11 cellular contexts compared by ENCODE assay signal in genomic region chr11:59349657-59350056, GRCh38. TPM values are rescaled to one million over a fixed set of nuclear protein-coding genes. Genes with fewer than 3 reads are reported as not detected.
DNase-seq lines count a peak whose midpoint lies in the region; ATAC-seq, FAIRE-seq and TF ChIP-seq lines count a peak whose summit lies in the region.
"Not testable (repeated sequence)": the region's sequence is repeated elsewhere in the genome, so short reads cannot be mapped to it uniquely, and the experiment has no call there.
"Had no signal": no experiment of that assay in that cellular context is flagged by ENCODE, and none has a peak within 500 bp of the region (broad histone marks: within the 10 kb centered on the region; RNA-seq: fewer than 3 reads in every experiment).

No MANE protein-coding gene starts in this region.

- TF ChIP-seq EP300 in HepG2 (IDR thresholded peaks at IDR 0.05; ENCODE audit: low read depth in 2 of 2, low read length in 2 of 2); HepG2 (CRISPR knock-in tag; IDR thresholded peaks at IDR 0.05; ENCODE audit: borderline replicate concordance): not testable (repeated sequence)

- WGBS in HepG2 (ENCODE audit: low lambda C conversion rate) = 0% methylated on average over 1 of the region's 5 CpGs

- not testable (repeated sequence) for H3K9me2 ChIP-seq in PC-9 (ENCODE audit: insufficient read depth)

- H3K36me3 ChIP-seq in PC-9 (ENCODE audit: low read depth); HepG2 (replicated peaks in 1 of 2; ENCODE audit: control insufficient read depth in 1 of 2, insufficient read depth in 2 of 2, low read length in 2 of 2): not testable (repeated sequence)

- H2AFZ ChIP-seq in PC-9; HepG2 (ENCODE audit: low read length): not testable (repeated sequence)

- not testable (repeated sequence) for H3K27ac Mint-ChIP-seq in chondrocyte (ENCODE audit: unreplicated experiment)

- H3K79me2 ChIP-seq in PC-9 (ENCODE audit: low read depth); HepG2 (ENCODE audit: insufficient read depth, low read length): not testable (repeated sequence)

- not testable (repeated sequence) for H3K4me3 ChIP-seq in Jurkat, Clone E6-1 (ENCODE audit: low read length); PC-9; HepG2 (replicated peaks in 1 of 3; ENCODE audit: insufficient read depth in 1 of 3, low read depth in 2 of 3, low read length in 3 of 3)

- peak overlapping the region; percentile 10; the same call in 1 of the 2 replicates for H3K4me2 ChIP-seq in PC-9
- peak overlapping the region; percentile 52 for H3K4me2 ChIP-seq in HepG2 (ENCODE audit: low read depth, low read length)

- not testable (repeated sequence) for H3K9me3 ChIP-seq in PC-9 (ENCODE audit: insufficient read depth, low read depth); HepG2 (ENCODE audit: low read length)

- not testable (repeated sequence) for TF ChIP-seq POLR2A in HepG2 (IDR thresholded peaks at IDR 0.05; ENCODE audit: insufficient read depth in 1 of 2, low read depth in 2 of 2, low read length in 2 of 2)

- not testable (repeated sequence) for TF ChIP-seq CTCF in PC-9 (conservative IDR thresholded peaks at IDR 0.05); chondrocyte (IDR thresholded peaks at IDR 0.05); HepG2 (CRISPR knock-in tag; IDR thresholded peaks at IDR 0.05)

- not testable (repeated sequence) for H3K9ac ChIP-seq in HepG2 (ENCODE audit: insufficient read depth, low read depth, low read length)

- TF ChIP-seq RAD21 in HepG2 (CRISPR knock-in tag; IDR thresholded peaks at IDR 0.05) = not testable (repeated sequence)

- H3K36me3 Mint-ChIP-seq in chondrocyte (ENCODE audit: low read depth) = not testable (repeated sequence)

- BruUV-seq in PC-9 (replicated peaks; lab: Mats Ljungman, UMichigan); HepG2 (replicated peaks; lab: Mats Ljungman, UMichigan): not testable (repeated sequence)

- POLR2A ChIA-PET in PC-9 (lab: Charles Lee; ENCODE audit: unreplicated experiment); HepG2 (lab: Yijun Ruan, JAX): not testable (repeated sequence)

- peak; percentile 8 for DNase-seq in Jurkat, Clone E6-1 (ENCODE audit: low read depth, low spot score)
- peak; percentile 23 for DNase-seq in NCI-H526 treated with DMSO at 0.1 percent for 48 hours (lab: John Stamatoyannopoulos, UW)
- DNase-seq in PC-9 = not testable (repeated sequence)
- DNase-seq in chondrocyte (ENCODE audit: low spot score) = peak; percentile 28
- DNase-seq in HepG2 (ENCODE audit: low spot score) = peak; percentile 62

- FAIRE-seq in HepG2 (lab: Jason Lieb, UNC) = not testable (repeated sequence)

- ATAC-seq in HepG2 = peak; percentile 53; the same call in 2 of the 3 replicates

- intact Hi-C loops in PC-9 (cut with micrococcal nuclease; ENCODE audit: unreplicated experiment); HepG2 (cut with micrococcal nuclease; ENCODE audit: unreplicated experiment): not testable (repeated sequence)

- in situ Hi-C loops in HepG2 (cut with HindIII; ENCODE audit: extremely low pct_ligation_motif_present, low pct_unique_long_range_greater_than_20kb) = not testable (repeated sequence)

- not testable (repeated sequence) for H3K4me3 Mint-ChIP-seq in chondrocyte (ENCODE audit: unreplicated experiment)

- not testable (repeated sequence) for H3K27me3 Mint-ChIP-seq in chondrocyte (ENCODE audit: low read depth)

- H3K4me1 Mint-ChIP-seq in chondrocyte (ENCODE audit: low read depth) = not testable (repeated sequence)

- H3F3A ChIP-seq in PC-9 (ENCODE audit: insufficient read depth, low read depth) = not testable (repeated sequence)

- H3K4me1 ChIP-seq in PC-9 (replicated peaks; ENCODE audit: insufficient read depth); HepG2 (ENCODE audit: insufficient read depth, low read length): not testable (repeated sequence)

- H3K9me3 Mint-ChIP-seq in chondrocyte (ENCODE audit: low read depth) = peaks cover 31% of the 10 kb centered on the region

- CTCF ChIA-PET in PC-9 (lab: Charles Lee); HepG2 (lab: Yijun Ruan, JAX; ENCODE audit: low intra/inter-chr PET ratio, low total read pairs): not testable (repeated sequence)

- H3K27ac ChIP-seq in PC-9; HepG2 (ENCODE audit: extremely low read length, insufficient read depth, low read length): not testable (repeated sequence)

- H3K27me3 ChIP-seq in PC-9 (ENCODE audit: insufficient read depth, low read depth); HepG2 (ENCODE audit: control insufficient read depth in 1 of 2, insufficient read depth in 2 of 2, low read length in 2 of 2): not testable (repeated sequence)

- H4K20me1 ChIP-seq in PC-9 (ENCODE audit: insufficient read depth); HepG2 (ENCODE audit: insufficient read depth, low read length): not testable (repeated sequence)

TF ChIP-seq in HepG2, 621 proteins besides CTCF, POLR2A, EP300 and RAD21 (continues in another document):
- TF ChIP-seq ARID5B (CRISPR knock-in tag; IDR thresholded peaks at IDR 0.05) (peak; percentile 68; the same call in 1 of the 2 replicates), FOXK1 (CRISPR knock-in tag; IDR thresholded peaks at IDR 0.05; ENCODE audit: borderline replicate concordance, low read depth) (peak; percentile 28; the same call in 1 of the 2 replicates), FOXA1 (IDR thresholded peaks at IDR 0.05) (0 out of 2 replicates have a peak, but pooled peaks have one; percentile 12), FOXA1 (CRISPR knock-in tag; IDR thresholded peaks at IDR 0.05) (peak; percentile 77)

RNA-seq across cellular contexts. Expression of gene OR5AN1, which starts 9.0 kb away (rescaled TPM):
- not detected for polyA plus RNA-seq in Jurkat, Clone E6-1 (2012; ENCODE audit: insufficient read depth, insufficient read length)
- total RNA-seq in PC-9 (2021) (not detected in 2 replicates), chondrocyte (not detected in 3 replicates), HepG2 (2016; rRNA removed; fragmentation: Illumina TruSeq; extraction: Trizol) (not detected in 2 replicates)
- not detected in 2 replicates for total RNA-seq in HepG2 (2016; cell fraction: cytosol; rRNA removed; fragmentation: Illumina TruSeq; extraction: Trizol; ENCODE audit: low read depth)
- not detected in 2 replicates for total RNA-seq in HepG2 (2016; cell fraction: insoluble cytoplasmic fraction; rRNA removed; fragmentation: Illumina TruSeq; extraction: Trizol)
- not detected in 2 replicates for total RNA-seq in HepG2 (2016; cell fraction: membrane; rRNA removed; fragmentation: Illumina TruSeq; extraction: Trizol)
- total RNA-seq in HepG2 (2016; cell fraction: nucleus; rRNA removed; fragmentation: Illumina TruSeq; extraction: Trizol) = not detected in 2 replicates
- not detected in 2 replicates for polyA plus RNA-seq in HepG2 (2011; rRNA removed)
- not detected in 2 replicates for polyA plus RNA-seq in HepG2 (2011; cell fraction: cytosol; rRNA removed)
- polyA plus RNA-seq in HepG2 (2011; cell fraction: nucleus; rRNA removed) = not detected in 2 replicates
- not detected in 2 replicates for polyA plus RNA-seq in HepG2 (2012)
- polyA plus RNA-seq in HepG2 (2016; cell fraction: cytosol; fragmentation: Illumina TruSeq; extraction: Trizol; ENCODE audit: low read depth) = not detected in 2 replicates
- not detected in 2 replicates for polyA plus RNA-seq in HepG2 (2016; cell fraction: insoluble cytoplasmic fraction; fragmentation: Illumina TruSeq; extraction: Trizol; ENCODE audit: low read depth)
- polyA plus RNA-seq in HepG2 (2016; cell fraction: membrane; fragmentation: Illumina TruSeq; extraction: Trizol; ENCODE audit: low read depth) = not detected in 2 replicates
- polyA plus RNA-seq in HepG2 (2016; cell fraction: nucleus; fragmentation: Illumina TruSeq; extraction: Trizol; ENCODE audit: insufficient read depth, low read depth) = not detected in 2 replicates
- polyA minus RNA-seq in HepG2 (2011; rRNA and poly(A)+ RNA removed; ENCODE audit: low replicate concordance) = not detected in 2 replicates
- not detected in 2 replicates for polyA minus RNA-seq in HepG2 (2011; cell fraction: cytosol; rRNA and poly(A)+ RNA removed)
- polyA minus RNA-seq in HepG2 (2011; cell fraction: nucleus; rRNA and poly(A)+ RNA removed) = not detected in 2 replicates
- total RNA-seq: A172; A673; Calu3; CD4-positive, alpha-beta memory T cell; HFFc6 had no signal
- polyA plus RNA-seq: BJ; CD4-positive, alpha-beta memory T cell had no signal
